Comparison of ENCODE assay signal across 22 cellular contexts in genomic region chr9:126217797-126218196, GRCh38.
"Had no signal": no experiment of that assay in that cellular context is flagged by ENCODE, and none has a peak within 500 bp of the region (broad histone marks: within the 10 kb centered on the region; RNA-seq: fewer than 3 reads in every experiment).

No MANE protein-coding gene starts in this region.

- H3K27ac Mint-ChIP-seq: activated naive CD4-positive, alpha-beta T cell treated with anti-CD3 and anti-CD28 coated beads, Interleukin-2, amount 10 ng/mL, durations not matched to agents 7 days and 5 days; stimulated activated naive CD8-positive, alpha-beta T cell treated with anti-CD3 and anti-CD28 coated beads, Interleukin-15, Interleukin-2, amounts not matched to agents 100 ng/mL and 50 ng/mL, for 24 hours; T-helper 1 cell treated with Interleukin-12 subunit alpha and Interleukin-12 subunit beta and Interleukin-4 antibody, amounts not matched to agents 30 μg/mL and 1 μg/mL, for 36 hours had no signal

- ATAC-seq: heart right ventricle, lower lobe of right lung, mucosa of descending colon, psoas muscle, upper lobe of right lung had no signal

- DNase-seq: activated CD4-positive, alpha-beta T cell treated with anti-CD3 and anti-CD28 coated beads for 1 hour; activated effector memory CD4-positive, alpha-beta T cell treated with anti-CD3 and anti-CD28 coated beads, Interleukin-2, amount 50 U/mL, for 16 hours; activated naive CD4-positive, alpha-beta T cell treated with anti-CD3 and anti-CD28 coated beads, Interleukin-2, amount 10 ng/mL, durations not matched to agents 7 days and 5 days; activated T-cell treated with anti-CD3 and anti-CD28 coated beads for 4 hours; amygdala; foreskin fibroblast; heart right ventricle; kidney; lower lobe of right lung; mesendoderm; mucosa of descending colon; ovary; psoas muscle; spleen; stimulated activated CD4-positive, alpha-beta T cell treated with anti-CD3 and anti-CD28 coated beads, Interleukin-4, amount 100 ng/mL, for 24 hours; substantia nigra; T1000; thyroid gland; upper lobe of right lung; WERI-Rb-1 had no signal

- H3K4me1 Mint-ChIP-seq: activated naive CD4-positive, alpha-beta T cell treated with anti-CD3 and anti-CD28 coated beads, Interleukin-2, amount 10 ng/mL, durations not matched to agents 7 days and 5 days had no signal

- H3K4me3 Mint-ChIP-seq: activated naive CD4-positive, alpha-beta T cell treated with anti-CD3 and anti-CD28 coated beads, Interleukin-2, amount 10 ng/mL, durations not matched to agents 7 days and 5 days; stimulated activated naive CD8-positive, alpha-beta T cell treated with anti-CD3 and anti-CD28 coated beads, Interleukin-15, Interleukin-2, amounts not matched to agents 100 ng/mL and 50 ng/mL, for 24 hours; T-helper 1 cell treated with Interleukin-12 subunit alpha and Interleukin-12 subunit beta and Interleukin-4 antibody, amounts not matched to agents 30 μg/mL and 1 μg/mL, for 36 hours had no signal
